Comparison of ENCODE assay signal across 8 cellular contexts in genomic region chr6:26240157-26240980, GRCh38.
A peak's percentile ranks its signal among the peaks of the same experiment; 100 is the strongest.
DNase-seq lines count a peak whose midpoint lies in the region; ATAC-seq and TF ChIP-seq lines count a peak whose summit lies in the region.

No MANE protein-coding gene starts in this region.

- H3K9me3 ChIP-seq in parathyroid adenoma (ENCODE audit: control insufficient read depth, low read length): peaks cover 2% of the 10 kb centered on the region

- peak overlapping the region; percentile 37 for H3K27ac ChIP-seq in parathyroid adenoma

- peak; percentile 80 for DNase-seq in AG09319 (ENCODE audit: extremely low read depth, low read depth)
- DNase-seq in activated T-cell treated with anti-CD3 and anti-CD28 coated beads, Interleukin-2, amount 50 U/mL, for 24 hours: peak; percentile 81
- peak; percentile 96 for DNase-seq in fibroblast of pulmonary artery (ENCODE audit: low read depth)
- DNase-seq in DMS153 treated with DMSO at 0.1 percent for 48 hours (lab: John Stamatoyannopoulos, UW; ENCODE audit: unreplicated experiment): no peak
- DNase-seq in NCI-H345 treated with DMSO at 0.1 percent for 48 hours (lab: John Stamatoyannopoulos, UW; ENCODE audit: unreplicated experiment): no peak

- H3K4me1 Mint-ChIP-seq in activated T-cell treated with anti-CD3 and anti-CD28 coated beads, Interleukin-2, amount 50 U/mL, for 24 hours (ENCODE audit: low read depth): peaks cover 27% of the 10 kb centered on the region

- H3K4me1 ChIP-seq in parathyroid adenoma: no peaks in the 10 kb centered on the region

- H3K4me3 ChIP-seq in fibroblast of pulmonary artery (replicated peaks; ENCODE audit: low read depth, low read length): peak overlapping the region; percentile 59
- peak overlapping the region; percentile 64 for H3K4me3 ChIP-seq in parathyroid adenoma (ENCODE audit: low read depth, low read length)

- H3K79me2 ChIP-seq in parathyroid adenoma: no peaks in the 10 kb centered on the region

- peaks cover 10% of the 10 kb centered on the region for H3K36me3 Mint-ChIP-seq in activated T-cell treated with anti-CD3 and anti-CD28 coated beads, Interleukin-2, amount 50 U/mL, for 24 hours (ENCODE audit: low read depth)

- peak overlapping the region; percentile 76 for H3K4me2 ChIP-seq in parathyroid adenoma (ENCODE audit: low read length)

- H3K9ac ChIP-seq in parathyroid adenoma: no peak overlapping the region

- H3K27me3 ChIP-seq in parathyroid adenoma (ENCODE audit: control insufficient read depth, insufficient read depth, low read length): no peaks in the 10 kb centered on the region

- no peak for TF ChIP-seq CTCF in AG09319 (IDR thresholded peaks at IDR 0.05; ENCODE audit: low read depth, low read length)
- TF ChIP-seq CTCF in fibroblast of pulmonary artery (IDR thresholded peaks at IDR 0.05; ENCODE audit: low read length, missing control alignments): no peak
- TF ChIP-seq CTCF in parathyroid adenoma (IDR thresholded peaks at IDR 0.05): no peak

- H3K27ac Mint-ChIP-seq in activated T-cell treated with anti-CD3 and anti-CD28 coated beads, Interleukin-2, amount 50 U/mL, for 24 hours: peak overlapping the region; percentile 91

- H3K9me3 Mint-ChIP-seq in activated T-cell treated with anti-CD3 and anti-CD28 coated beads, Interleukin-2, amount 50 U/mL, for 24 hours: peaks cover 3% of the 10 kb centered on the region

- H3K36me3 ChIP-seq in parathyroid adenoma (ENCODE audit: control insufficient read depth, insufficient read depth, low read length): no peaks in the 10 kb centered on the region

- peak overlapping the region; percentile 54 for H2AFZ ChIP-seq in parathyroid adenoma

- ATAC-seq in GM19351 (IDR thresholded peaks at IDR 0.05; ENCODE audit: unreplicated experiment): peak; percentile 53
- peak; percentile 56 for ATAC-seq in HG03571 (IDR thresholded peaks at IDR 0.05; ENCODE audit: unreplicated experiment)

- peak overlapping the region; percentile 79 for H3K4me3 Mint-ChIP-seq in activated T-cell treated with anti-CD3 and anti-CD28 coated beads, Interleukin-2, amount 50 U/mL, for 24 hours

- H3K27me3 Mint-ChIP-seq in activated T-cell treated with anti-CD3 and anti-CD28 coated beads, Interleukin-2, amount 50 U/mL, for 24 hours: no peaks in the 10 kb centered on the region

Comparison
In these comparisons a context has a peak if more than half of its experiments do, and no peak if none do; other contexts are left out.
1. DNase-seq: peak in AG09319 (single experiment), activated T-cell treated with anti-CD3 and anti-CD28 coated beads, Interleukin-2, amount 50 U/mL, for 24 hours (single experiment) and fibroblast of pulmonary artery (single experiment); none in DMS153 treated with DMSO at 0.1 percent for 48 hours (single experiment) and NCI-H345 treated with DMSO at 0.1 percent for 48 hours (single experiment).